13 cellular contexts compared by ENCODE assay signal in the genomic region with DNA sequence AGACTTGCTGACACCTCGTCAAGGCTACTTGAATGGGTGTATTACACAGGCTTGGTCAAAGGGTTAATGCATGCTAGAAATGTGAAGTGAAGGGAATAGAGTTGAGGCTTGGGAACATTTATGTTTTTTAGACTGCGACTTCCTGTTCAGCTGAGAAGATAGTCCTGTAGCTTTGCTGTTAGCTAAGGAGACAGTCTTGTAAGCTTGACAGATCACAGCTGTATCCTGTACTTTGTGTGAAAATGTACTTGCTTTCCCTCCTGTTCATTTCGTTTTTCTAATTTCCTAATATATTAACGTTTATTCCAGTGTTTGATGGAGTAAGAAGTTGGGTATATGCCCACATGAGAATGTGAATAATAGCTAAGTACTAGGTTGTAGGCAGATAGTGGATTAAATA. TPM values are rescaled to one million over a fixed set of nuclear protein-coding genes. Genes with fewer than 3 reads are reported as not detected.
A peak's percentile ranks its signal among the peaks of the same experiment; 100 is the strongest.
DNase-seq lines count a peak whose midpoint lies in the region; ATAC-seq and TF ChIP-seq lines count a peak whose summit lies in the region.
"Had no signal": no experiment of that assay in that cellular context is flagged by ENCODE, and none has a peak within 500 bp of the region (broad histone marks: within the 10 kb centered on the region; RNA-seq: fewer than 3 reads in every experiment).

No MANE protein-coding gene starts in this region.

- H3K4me3 Mint-ChIP-seq in activated naive CD8-positive, alpha-beta T cell treated with anti-CD3 and anti-CD28 coated beads, Interleukin-2, amount 50 U/mL, for 24 hours = peak overlapping the region; percentile 42
- H3K4me3 Mint-ChIP-seq in naive B cell = peak overlapping the region; percentile 28 to 86 (median 52)
- H3K4me3 Mint-ChIP-seq: WTC11 had no signal

- in situ Hi-C loops in mammary epithelial cell (cut with MboI; ENCODE audit: low sequenced_read_pairs in 2 of 2) = no loop called here

- no peak for TF ChIP-seq CTCF in mammary epithelial cell (conservative IDR thresholded peaks at IDR 0.05 in 1 of 2, IDR thresholded peaks at IDR 0.05 in 1 of 2; ENCODE audit: extremely low read depth in 1 of 2, insufficient read depth in 1 of 2, low read depth in 1 of 2, low read length in 2 of 2)

- BruUV-seq in mammary epithelial cell (replicated peaks; lab: Mats Ljungman, UMichigan) = no TSS peak

- no peaks in the 10 kb centered on the region for H3K27me3 ChIP-seq in mammary epithelial cell (ENCODE audit: insufficient read depth, low read length)
- H3K27me3 ChIP-seq: adrenal gland, sigmoid colon had no signal

- no peaks in the 10 kb centered on the region for H4K20me1 ChIP-seq in mammary epithelial cell (ENCODE audit: insufficient read depth, low read length)

- intact Hi-C loops in mammary epithelial cell (cut with micrococcal nuclease) = no loop called here

- H3K36me3 ChIP-seq in mammary epithelial cell (ENCODE audit: insufficient read depth, low read length) = no peaks in the 10 kb centered on the region
- H3K36me3 ChIP-seq: adrenal gland, HAP-1, sigmoid colon had no signal

- H3K27me3 Mint-ChIP-seq in activated naive CD8-positive, alpha-beta T cell treated with anti-CD3 and anti-CD28 coated beads, Interleukin-2, amount 50 U/mL, for 24 hours = no peaks in the 10 kb centered on the region
- no peaks in the 10 kb centered on the region for H3K27me3 Mint-ChIP-seq in naive B cell

- 66% methylated on average over 4 of the region's 4 CpGs for WGBS in mammary epithelial cell (ENCODE audit: low coverage, missing lambda C conversion rate)

- no peak for DNase-seq in activated naive CD8-positive, alpha-beta T cell treated with anti-CD3 and anti-CD28 coated beads, Interleukin-2, amount 50 U/mL, for 24 hours
- DNase-seq in naive B cell (no peak), mammary epithelial cell (no peak), C1 segment of cervical spinal cord (lab: John Stamatoyannopoulos, UW) (no peak), HuH-7.5 (ENCODE audit: low spot score) (no peak)
- DNase-seq: adrenal gland, MM.1S, NCI-H446, sigmoid colon had no signal

- no peak overlapping the region for H3K4me3 ChIP-seq in mammary epithelial cell (replicated peaks in 1 of 3; ENCODE audit: insufficient read depth in 1 of 3, low read depth in 2 of 3, low read length in 3 of 3)
- H3K4me3 ChIP-seq: adrenal gland, HAP-1, sigmoid colon had no signal

- no peak overlapping the region for H3K9ac ChIP-seq in mammary epithelial cell (ENCODE audit: insufficient read depth, low read length)

- no peak overlapping the region for H3K27ac Mint-ChIP-seq in activated naive CD8-positive, alpha-beta T cell treated with anti-CD3 and anti-CD28 coated beads, Interleukin-2, amount 50 U/mL, for 24 hours
- H3K27ac Mint-ChIP-seq in naive B cell = peak overlapping the region; percentile 47 to 91 (median 84)
- H3K27ac Mint-ChIP-seq: WTC11 had no signal

- ATAC-seq in GM18511 (IDR thresholded peaks at IDR 0.05; ENCODE audit: unreplicated experiment) (peak; percentile 61), GM21737 (IDR thresholded peaks at IDR 0.05; ENCODE audit: unreplicated experiment) (peak; percentile 56), naive B cell (ENCODE audit: low read depth in 2 of 2) (peak; percentile 83)
- ATAC-seq in activated naive CD8-positive, alpha-beta T cell treated with anti-CD3 and anti-CD28 coated beads, Interleukin-2, amount 50 U/mL, for 24 hours = no peak
- ATAC-seq: WTC11 had no signal

- no peak overlapping the region for H3K4me2 ChIP-seq in mammary epithelial cell (ENCODE audit: insufficient read depth, low read depth, low read length)

- H3K27ac ChIP-seq in mammary epithelial cell (ENCODE audit: insufficient read depth, low read depth, low read length) = no peak overlapping the region

- no peaks in the 10 kb centered on the region for H3K9me3 ChIP-seq in mammary epithelial cell (replicated peaks; ENCODE audit: insufficient read depth, low read length)
- H3K9me3 ChIP-seq: adrenal gland, HAP-1, sigmoid colon had no signal

- CTCF ChIA-PET in mammary epithelial cell (lab: Charles Lee; ENCODE audit: low non-redundant PET) = no interaction called here

- peaks cover 83% of the 10 kb centered on the region for H3K4me1 Mint-ChIP-seq in activated naive CD8-positive, alpha-beta T cell treated with anti-CD3 and anti-CD28 coated beads, Interleukin-2, amount 50 U/mL, for 24 hours
- H3K4me1 Mint-ChIP-seq in naive B cell = peaks cover 47 to 78% (median 64%) of the 10 kb centered on the region in 3 donors

- H3K4me1 ChIP-seq in mammary epithelial cell (ENCODE audit: insufficient read depth, low read length) = peaks cover 6% of the 10 kb centered on the region

- H2AFZ ChIP-seq in mammary epithelial cell (ENCODE audit: low read depth, low read length) = no peak overlapping the region

- H3K9me3 Mint-ChIP-seq in activated naive CD8-positive, alpha-beta T cell treated with anti-CD3 and anti-CD28 coated beads, Interleukin-2, amount 50 U/mL, for 24 hours = no peaks in the 10 kb centered on the region
- no peaks in the 10 kb centered on the region for H3K9me3 Mint-ChIP-seq in naive B cell
- H3K9me3 Mint-ChIP-seq: WTC11 had no signal

- peaks cover 13% of the 10 kb centered on the region for H3K79me2 ChIP-seq in mammary epithelial cell (ENCODE audit: insufficient read depth, low read length)

- dilution Hi-C loops in mammary epithelial cell (cut with HindIII; ENCODE audit: low sequenced_read_pairs) = no loop called here

- H3K36me3 Mint-ChIP-seq in activated naive CD8-positive, alpha-beta T cell treated with anti-CD3 and anti-CD28 coated beads, Interleukin-2, amount 50 U/mL, for 24 hours (ENCODE audit: low read depth) = no peaks in the 10 kb centered on the region
- H3K36me3 Mint-ChIP-seq in naive B cell = peaks cover 0 to 4% of the 10 kb centered on the region in 2 donors
- H3K36me3 Mint-ChIP-seq: WTC11 had no signal

RNA-seq across cellular contexts. Expression of gene ADD3, which starts 52.2 kb away (rescaled TPM):
- polyA plus RNA-seq in naive B cell (ENCODE audit: low read depth in 6 of 6) = 100 to 1,000 TPM; 322 to 394 (median 366) TPM
- 10 to 100 TPM; 24.8 to 67.5 TPM for total RNA-seq in mammary epithelial cell
- polyA plus RNA-seq in mammary epithelial cell = 102 TPM
- 15.7 TPM for polyA minus RNA-seq in mammary epithelial cell
